11 cellular contexts compared by ENCODE assay signal in the genomic region with DNA sequence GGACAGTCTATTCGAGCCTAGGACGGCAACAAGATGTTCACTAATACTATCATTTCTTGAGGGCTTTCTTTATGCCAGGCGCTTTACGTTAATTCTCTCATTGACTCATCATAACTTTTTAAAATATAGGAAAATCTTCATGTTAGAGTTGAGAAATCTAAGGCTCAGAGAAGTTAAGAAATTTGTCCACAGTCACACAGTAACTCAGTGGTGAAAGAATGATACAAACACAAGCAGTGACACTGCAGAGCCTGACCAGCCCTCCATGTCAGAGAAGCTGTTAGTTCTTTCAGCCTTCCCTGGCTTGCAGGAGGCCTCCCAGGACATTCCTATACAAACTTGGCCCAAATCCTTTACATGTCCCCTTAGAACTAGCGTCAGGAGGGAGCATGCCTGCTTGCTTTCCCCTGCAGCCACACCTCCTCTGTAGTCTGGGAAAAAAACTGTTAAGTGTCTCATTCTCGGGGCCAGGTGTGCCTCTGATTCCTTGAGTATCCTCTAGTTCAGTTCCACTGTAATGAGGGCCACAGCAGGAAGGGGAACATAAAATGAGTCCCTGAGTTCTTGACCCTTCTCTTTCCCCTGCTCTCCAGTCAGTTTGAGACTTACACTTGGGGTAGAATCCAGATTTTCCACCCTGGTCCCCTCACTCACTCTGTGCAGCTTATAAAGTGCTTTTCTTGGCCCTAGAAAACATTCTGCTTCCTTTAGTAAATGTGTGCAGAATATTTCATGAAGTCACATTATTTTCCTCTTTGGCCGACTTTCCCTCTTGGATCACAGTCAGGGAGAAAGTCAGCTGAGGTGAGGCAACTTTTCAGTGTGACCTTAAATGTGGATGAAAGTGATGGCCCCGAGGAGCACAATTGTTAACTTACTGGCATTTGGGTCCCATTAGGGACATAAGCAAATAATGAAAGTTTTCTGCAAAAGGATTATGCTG.
DNase-seq lines count a peak whose midpoint lies in the region; ATAC-seq and TF ChIP-seq lines count a peak whose summit lies in the region.
"Had no signal": no experiment of that assay in that cellular context is flagged by ENCODE, and none has a peak within 500 bp of the region (broad histone marks: within the 10 kb centered on the region; RNA-seq: fewer than 3 reads in every experiment).

No MANE protein-coding gene starts in this region.

- H3K9me2 ChIP-seq in GM23338 (ENCODE audit: insufficient read depth) = no peaks in the 10 kb centered on the region

- H3F3A ChIP-seq in GM23338 (replicated peaks; ENCODE audit: low read depth) = no peaks in the 10 kb centered on the region

- TF ChIP-seq CTCF in fibroblast of villous mesenchyme (IDR thresholded peaks at IDR 0.05; ENCODE audit: insufficient read depth, low read depth, low read length) (no peak), vagina (IDR thresholded peaks at IDR 0.05) (no peak), GM23338 (conservative IDR thresholded peaks at IDR 0.05; ENCODE audit: low read depth in 2 of 2) (no peak)

- H3K36me3 ChIP-seq in vagina (no peaks in the 10 kb centered on the region), GM23338 (ENCODE audit: insufficient read depth) (no peaks in the 10 kb centered on the region)

- H3K27ac ChIP-seq in vagina (peak overlapping the region; percentile 66), GM23338 (ENCODE audit: low read depth) (no peak overlapping the region)

- peaks cover 3% of the 10 kb centered on the region for H3K9me3 Mint-ChIP-seq in natural killer cell treated with Interleukin-12 subunit alpha and Interleukin-12 subunit beta and Interleukin-15 and Interleukin-18, amount 100 ng/mL, for 72 hours
- no peaks in the 10 kb centered on the region for H3K9me3 Mint-ChIP-seq in GM23338

- DNase-seq in Right ventricle myocardium inferior (ENCODE audit: missing footprints) = no peak
- DNase-seq in cardiac septum (ENCODE audit: low spot score) = no peak
- DNase-seq in fibroblast of villous mesenchyme (ENCODE audit: low read depth) = peak; percentile 46
- DNase-seq in natural killer cell treated with Interleukin-12 subunit alpha and Interleukin-12 subunit beta and Interleukin-15 and Interleukin-18, amount 100 ng/mL, for 72 hours (ENCODE audit: low spot score) = peak; percentile 28
- DNase-seq in vagina (ENCODE audit: extremely low spot score in 2 of 2) = no peak
- no peak for DNase-seq in glomerular visceral epithelial cell (ENCODE audit: extremely low spot score)
- no peak for DNase-seq in DMS53 (lab: John Stamatoyannopoulos, UW)
- DNase-seq in GM23338 (ENCODE audit: low spot score) = no peak
- DNase-seq: cortex of kidney; NCI-H526; stimulated activated CD8-positive, alpha-beta memory T cell treated with anti-CD3 and anti-CD28 coated beads, Interleukin-4, amount 100 ng/mL, for 48 hours had no signal

- H3K4me1 Mint-ChIP-seq in natural killer cell treated with Interleukin-12 subunit alpha and Interleukin-12 subunit beta and Interleukin-15 and Interleukin-18, amount 100 ng/mL, for 72 hours (ENCODE audit: low read depth in 2 of 2) = peaks cover 70 to 81% of the 10 kb centered on the region in 2 donors
- peaks cover 25% of the 10 kb centered on the region for H3K4me1 Mint-ChIP-seq in GM23338

- H3K4me2 ChIP-seq in GM23338 = no peak overlapping the region

- H3K9me3 ChIP-seq in vagina = no peaks in the 10 kb centered on the region

- no peaks in the 10 kb centered on the region for H3K79me2 ChIP-seq in GM23338 (replicated peaks; ENCODE audit: insufficient read depth)

- H3K27me3 ChIP-seq in vagina (no peaks in the 10 kb centered on the region), GM23338 (ENCODE audit: insufficient read depth) (no peaks in the 10 kb centered on the region)

- H3K4me1 ChIP-seq in vagina (peaks cover 48% of the 10 kb centered on the region), GM23338 (ENCODE audit: insufficient read depth) (peaks cover 6% of the 10 kb centered on the region; the same call in 1 of the 2 replicates)

- H3K27ac Mint-ChIP-seq in natural killer cell treated with Interleukin-12 subunit alpha and Interleukin-12 subunit beta and Interleukin-15 and Interleukin-18, amount 100 ng/mL, for 72 hours = peak overlapping the region; percentile 99 to 100
- no peak overlapping the region for H3K27ac Mint-ChIP-seq in GM23338

- H2AFZ ChIP-seq in GM23338 = no peak overlapping the region

- peak; percentile 29 for ATAC-seq in Right ventricle myocardium inferior
- no peak for ATAC-seq in natural killer cell treated with Interleukin-12 subunit alpha and Interleukin-12 subunit beta and Interleukin-15 and Interleukin-18, amount 100 ng/mL, for 72 hours
- no peak for ATAC-seq in GM23338

- H3K4me3 ChIP-seq in fibroblast of villous mesenchyme (ENCODE audit: low read depth, low read length) (no peak overlapping the region), vagina (no peak overlapping the region), GM23338 (no peak overlapping the region)

- H3K4me3 Mint-ChIP-seq in natural killer cell treated with Interleukin-12 subunit alpha and Interleukin-12 subunit beta and Interleukin-15 and Interleukin-18, amount 100 ng/mL, for 72 hours = no peak overlapping the region
- H3K4me3 Mint-ChIP-seq in GM23338 = no peak overlapping the region

- no peak for TF ChIP-seq POLR2A in vagina (IDR thresholded peaks at IDR 0.05)

- H3K27me3 Mint-ChIP-seq in natural killer cell treated with Interleukin-12 subunit alpha and Interleukin-12 subunit beta and Interleukin-15 and Interleukin-18, amount 100 ng/mL, for 72 hours = no peaks in the 10 kb centered on the region
- H3K27me3 Mint-ChIP-seq in GM23338 (ENCODE audit: insufficient read depth, low read depth, poor library complexity) = peaks cover 2% of the 10 kb centered on the region

- no peaks in the 10 kb centered on the region for H4K20me1 ChIP-seq in GM23338 (replicated peaks; ENCODE audit: insufficient read depth)

- intact Hi-C loops in Right ventricle myocardium inferior (cut with DNase I) (no loop called here), cardiac septum (cut with DNase I) (no loop called here), vagina (cut with DNase I) (no loop called here)

- H3K36me3 Mint-ChIP-seq in natural killer cell treated with Interleukin-12 subunit alpha and Interleukin-12 subunit beta and Interleukin-15 and Interleukin-18, amount 100 ng/mL, for 72 hours = peaks cover 46% of the 10 kb centered on the region
- no peaks in the 10 kb centered on the region; the same call in 2 of the 3 replicates for H3K36me3 Mint-ChIP-seq in GM23338 (ENCODE audit: low read depth)

TF ChIP-seq in GM23338, 12 proteins besides CTCF, POLR2A, EP300 and RAD21:
- no peak for TF ChIP-seq STAT1 (IDR thresholded peaks at IDR 0.05; ENCODE audit: unreplicated experiment)

Comparison
In these comparisons a context has a peak if more than half of its experiments do, and no peak if none do; other contexts are left out.
1. DNase-seq: peak in fibroblast of villous mesenchyme (single experiment) and natural killer cell treated with Interleukin-12 subunit alpha and Interleukin-12 subunit beta and Interleukin-15 and Interleukin-18, amount 100 ng/mL, for 72 hours (single experiment); none in Right ventricle myocardium inferior (single experiment), cardiac septum (single experiment), vagina (0 of 2), glomerular visceral epithelial cell (single experiment), DMS53 (single experiment) and GM23338 (single experiment).